In the genomic region with DNA sequence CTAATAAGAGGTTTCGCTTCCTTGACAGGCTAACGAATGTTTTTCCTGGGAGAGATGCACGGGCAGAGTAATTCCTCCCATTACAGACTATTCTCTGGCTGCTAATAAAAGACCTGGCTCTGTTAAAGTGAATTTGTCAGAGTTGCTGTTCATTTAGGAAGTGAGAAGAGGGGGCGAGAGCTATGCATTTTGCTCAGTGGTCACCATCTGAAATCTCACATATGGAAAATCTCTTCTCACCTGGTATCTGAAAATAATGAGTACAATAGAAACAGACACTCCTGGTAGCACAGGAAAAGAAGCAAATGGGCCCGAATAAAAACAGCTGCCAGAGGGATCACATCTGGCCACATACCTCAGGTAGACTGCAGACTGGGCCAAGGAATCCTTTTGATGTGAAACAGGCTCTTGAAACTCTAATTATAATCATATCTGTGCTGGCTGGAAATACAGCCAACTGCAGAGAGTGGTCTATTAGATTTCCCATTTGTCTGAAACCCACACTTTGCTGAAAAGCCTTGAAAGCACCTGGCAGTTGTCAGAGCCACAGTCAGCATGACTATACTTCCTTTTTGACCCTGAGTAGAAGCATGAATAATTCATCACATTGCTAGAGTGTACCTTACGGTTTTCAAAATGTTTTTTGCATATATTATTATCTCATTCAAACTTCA, we compare ENCODE assay signal across 16 cellular contexts. TPM values are rescaled to one million over a fixed set of nuclear protein-coding genes. Genes with fewer than 3 reads are reported as not detected.
DNase-seq lines count a peak whose midpoint lies in the region; ATAC-seq and TF ChIP-seq lines count a peak whose summit lies in the region.
"Had no signal": no experiment of that assay in that cellular context is flagged by ENCODE, and none has a peak within 500 bp of the region (broad histone marks: within the 10 kb centered on the region; RNA-seq: fewer than 3 reads in every experiment).

No MANE protein-coding gene starts in this region.

- no peak overlapping the region for H3K4me3 Mint-ChIP-seq in activated CD8-positive, alpha-beta memory T cell treated with anti-CD3 and anti-CD28 coated beads, Interleukin-2, amount 10 ng/mL, durations not matched to agents 7 days and 5 days
- no peak overlapping the region for H3K4me3 Mint-ChIP-seq in activated CD4-positive, alpha-beta memory T cell treated with anti-CD3 and anti-CD28 coated beads for 36 hours

- no peaks in the 10 kb centered on the region for H3K9me3 ChIP-seq in neutrophil
- H3K9me3 ChIP-seq: psoas muscle had no signal

- TF ChIP-seq CTCF in neutrophil (IDR thresholded peaks at IDR 0.05) (no peak), GM10266 (IDR thresholded peaks at IDR 0.05; ENCODE audit: control insufficient read depth, insufficient read depth, low read depth, missing control alignments) (no peak)

- H3K27me3 ChIP-seq in neutrophil: no peaks in the 10 kb centered on the region

- no peaks in the 10 kb centered on the region for H3K27me3 Mint-ChIP-seq in activated CD8-positive, alpha-beta memory T cell treated with anti-CD3 and anti-CD28 coated beads, Interleukin-2, amount 10 ng/mL, durations not matched to agents 7 days and 5 days
- H3K27me3 Mint-ChIP-seq in activated CD4-positive, alpha-beta memory T cell treated with anti-CD3 and anti-CD28 coated beads for 36 hours: no peaks in the 10 kb centered on the region

- ATAC-seq in activated CD8-positive, alpha-beta memory T cell treated with anti-CD3 and anti-CD28 coated beads, Interleukin-2, amount 10 ng/mL, durations not matched to agents 7 days and 5 days: peak; percentile 16
- peak; percentile 42 for ATAC-seq in GM21619 (IDR thresholded peaks at IDR 0.05; ENCODE audit: unreplicated experiment)
- ATAC-seq: psoas muscle had no signal

- H3K27ac Mint-ChIP-seq in activated CD8-positive, alpha-beta memory T cell treated with anti-CD3 and anti-CD28 coated beads, Interleukin-2, amount 10 ng/mL, durations not matched to agents 7 days and 5 days: peak overlapping the region; percentile 41
- peak overlapping the region; percentile 46 for H3K27ac Mint-ChIP-seq in activated CD4-positive, alpha-beta memory T cell treated with anti-CD3 and anti-CD28 coated beads for 36 hours

- no peak overlapping the region for H3K4me3 ChIP-seq in neutrophil (ENCODE audit: low read depth in 1 of 2, low read length in 1 of 2)
- H3K4me3 ChIP-seq: psoas muscle had no signal

- no peaks in the 10 kb centered on the region for H3K9me3 Mint-ChIP-seq in activated CD8-positive, alpha-beta memory T cell treated with anti-CD3 and anti-CD28 coated beads, Interleukin-2, amount 10 ng/mL, durations not matched to agents 7 days and 5 days (ENCODE audit: low read depth)
- H3K9me3 Mint-ChIP-seq in activated CD4-positive, alpha-beta memory T cell treated with anti-CD3 and anti-CD28 coated beads for 36 hours: no peaks in the 10 kb centered on the region

- POLR2A ChIA-PET in activated CD4-positive, alpha-beta memory T cell treated with anti-CD3 and anti-CD28 coated beads for 36 hours (lab: Charles Lee): interaction anchor here (0.6 kb wide), 1 partner anchor 248 kb away, joined by 6 read pairs; no protein-coding TSS in a partner anchor

- CTCF ChIA-PET in activated CD8-positive, alpha-beta memory T cell treated with anti-CD3 and anti-CD28 coated beads, Interleukin-2, amount 10 ng/mL, durations not matched to agents 7 days and 5 days (lab: Charles Lee): interaction anchor here (1.0 kb wide), 1 partner anchor 19 kb away, joined by 3 read pairs; no protein-coding TSS in a partner anchor
- CTCF ChIA-PET in activated CD4-positive, alpha-beta memory T cell treated with anti-CD3 and anti-CD28 coated beads for 36 hours (lab: Charles Lee): no interaction called here

- intact Hi-C loops in activated CD4-positive, alpha-beta memory T cell treated with anti-CD3 and anti-CD28 coated beads for 36 hours (cut with micrococcal nuclease): loop anchor here (1.0 to 5.0 kb wide), 3 partner anchors 14 to 162 kb away; no protein-coding TSS in a partner anchor

- no peak for DNase-seq in activated CD8-positive, alpha-beta memory T cell treated with anti-CD3 and anti-CD28 coated beads, Interleukin-2, amount 10 ng/mL, durations not matched to agents 7 days and 5 days
- no peak for DNase-seq in activated CD8-positive, alpha-beta memory T cell treated with anti-CD3 and anti-CD28 coated beads, Interleukin-2, amount 50 U/mL, for 48 hours
- peak; percentile 20 for DNase-seq in activated CD4-positive, alpha-beta memory T cell treated with anti-CD3 and anti-CD28 coated beads for 36 hours
- DNase-seq in dermis blood vessel endothelial cell: no peak
- DNase-seq in GM10266 (ENCODE audit: extremely low spot score): no peak
- DNase-seq in pons (ENCODE audit: low spot score): no peak
- DNase-seq: activated gamma-delta T cell treated with Interleukin-2 at 50 U/mL for 16 hours; central memory CD4-positive, alpha-beta T cell; DMS53; NCI-H2029; psoas muscle; SIG-M5 had no signal

- H3K4me1 ChIP-seq in neutrophil (ENCODE audit: control insufficient read depth in 1 of 2, insufficient read depth in 1 of 2, low read depth in 1 of 2, low read length in 1 of 2): peaks cover 0 to 16% of the 10 kb centered on the region in 2 experiments
- H3K4me1 ChIP-seq: psoas muscle had no signal

- H3K4me1 Mint-ChIP-seq in activated CD8-positive, alpha-beta memory T cell treated with anti-CD3 and anti-CD28 coated beads, Interleukin-2, amount 10 ng/mL, durations not matched to agents 7 days and 5 days: peaks cover 48% of the 10 kb centered on the region
- peaks cover 47% of the 10 kb centered on the region for H3K4me1 Mint-ChIP-seq in activated CD4-positive, alpha-beta memory T cell treated with anti-CD3 and anti-CD28 coated beads for 36 hours (ENCODE audit: low read depth)

- peaks cover 55% of the 10 kb centered on the region for H3K36me3 ChIP-seq in neutrophil

- peaks cover 28% of the 10 kb centered on the region for H3K36me3 Mint-ChIP-seq in activated CD8-positive, alpha-beta memory T cell treated with anti-CD3 and anti-CD28 coated beads, Interleukin-2, amount 10 ng/mL, durations not matched to agents 7 days and 5 days
- no peaks in the 10 kb centered on the region for H3K36me3 Mint-ChIP-seq in activated CD4-positive, alpha-beta memory T cell treated with anti-CD3 and anti-CD28 coated beads for 36 hours

- H3K27ac ChIP-seq in neutrophil: peak overlapping the region; percentile 33
- H3K27ac ChIP-seq: KMS-11, psoas muscle had no signal

RNA-seq across cellular contexts. Expression of a gene that starts 33.6 kb away (rescaled TPM):
- 10 to 100 TPM; 44.5 to 48.8 TPM for total RNA-seq in activated CD8-positive, alpha-beta memory T cell treated with anti-CD3 and anti-CD28 coated beads, Interleukin-2, amount 10 ng/mL, durations not matched to agents 7 days and 5 days
- total RNA-seq in activated CD4-positive, alpha-beta memory T cell treated with anti-CD3 and anti-CD28 coated beads for 36 hours: 1 to 10 TPM; 2.4 to 2.6 TPM
- 0.09 TPM in 1 of 2 replicates, not detected in the other for total RNA-seq in dermis blood vessel endothelial cell
- total RNA-seq: lung microvascular endothelial cell had no signal

Comparison
In these comparisons a context has a peak if more than half of its experiments do, and no peak if none do; other contexts are left out.
1. RNA of a gene that starts 33.6 kb away (total RNA-seq): 44.5 to 48.8 TPM in activated CD8-positive, alpha-beta memory T cell treated with anti-CD3 and anti-CD28 coated beads, Interleukin-2, amount 10 ng/mL, durations not matched to agents 7 days and 5 days; 2.4 to 2.6 TPM in activated CD4-positive, alpha-beta memory T cell treated with anti-CD3 and anti-CD28 coated beads for 36 hours and 0.09 TPM in dermis blood vessel endothelial cell; every median in the first group is over 10 times any median in the second.